9 cellular contexts compared by ENCODE assay signal in genomic region chr7:107889992-107890391, GRCh38. TPM values are rescaled to one million over a fixed set of nuclear protein-coding genes. Genes with fewer than 3 reads are reported as not detected.
DNase-seq lines count a peak whose midpoint lies in the region; ATAC-seq, FAIRE-seq and TF ChIP-seq lines count a peak whose summit lies in the region.
"Had no signal": no experiment of that assay in that cellular context is flagged by ENCODE, and none has a peak within 500 bp of the region (broad histone marks: within the 10 kb centered on the region; RNA-seq: fewer than 3 reads in every experiment).

No MANE protein-coding gene starts in this region.

- H3K36me3 ChIP-seq in Loucy (ENCODE audit: insufficient read depth, low read length) (peaks cover 1% of the 10 kb centered on the region; the same call in 1 of the 2 replicates), breast epithelium (no peaks in the 10 kb centered on the region), parathyroid adenoma (ENCODE audit: control insufficient read depth, insufficient read depth, low read length) (no peaks in the 10 kb centered on the region), adrenal gland (replicated peaks in 1 of 2) (peaks cover 0 to 11% of the 10 kb centered on the region in 2 donors)

- peak overlapping the region; percentile 99 for H3K4me3 Mint-ChIP-seq in CD4-positive, alpha-beta T cell

- H3K9me3 ChIP-seq in CD4-positive, alpha-beta T cell (ENCODE audit: control insufficient read depth, low read length), result no peaks in the 10 kb centered on the region
- H3K9me3 ChIP-seq in Loucy (ENCODE audit: insufficient read depth, low read depth, low read length) (no peaks in the 10 kb centered on the region), breast epithelium (no peaks in the 10 kb centered on the region), parathyroid adenoma (ENCODE audit: control insufficient read depth, low read length) (no peaks in the 10 kb centered on the region), adrenal gland (replicated peaks in 1 of 3) (no peaks in the 10 kb centered on the region)

- H3K27ac Mint-ChIP-seq in CD4-positive, alpha-beta T cell, result peak overlapping the region; percentile 95

- WGBS in adrenal gland, 4 donors, result 33 to 87% (median 70%) methylated on average over 3 of the region's 3 CpGs

- CTCF ChIA-PET in CD4-positive, alpha-beta T cell (lab: Charles Lee), result interaction anchor here (1.1 to 4.1 kb wide), 3 partner anchors 11 to 146 kb away, joined by 6 to 19 read pairs (median 13); partner anchors contain the start of gene CBLL1

- H3K4me3 ChIP-seq in Loucy (ENCODE audit: low read length, poor library complexity, severe bottlenecking) (peak overlapping the region; percentile 86), breast epithelium (peak overlapping the region in 1 of 3 donors; percentile 80), parathyroid adenoma (ENCODE audit: low read depth, low read length) (no peak overlapping the region), adrenal gland (no peak overlapping the region)

- H3K9me2 ChIP-seq in Loucy (replicated peaks; ENCODE audit: low read depth, low read length), result no peaks in the 10 kb centered on the region

- peaks cover 24% of the 10 kb centered on the region for H4K20me1 ChIP-seq in Loucy (ENCODE audit: insufficient read depth, low read length, poor library complexity, severe bottlenecking)

- no peak for FAIRE-seq in GM12892 (lab: Jason Lieb, UNC)

- no peak for ATAC-seq in CD4-positive, alpha-beta T cell (ENCODE audit: poor library complexity)
- ATAC-seq in GM19035 (IDR thresholded peaks at IDR 0.05; ENCODE audit: unreplicated experiment), result no peak

- intact Hi-C loops in CD4-positive, alpha-beta T cell (cut with DNase I, micrococcal nuclease), result loop anchor here (5.0 to 10.0 kb wide), 6 partner anchors 305 to 1225 kb away; partner anchors contain the start of genes BCAP29 (in 1 of the 2), CCDC71L (in 1 of the 2), COG5 (in 1 of the 2) and DUS4L (in 1 of the 2)
- intact Hi-C loops in breast epithelium (cut with DNase I; ENCODE audit: low total_unique reads), result no loop called here
- intact Hi-C loops in adrenal gland (cut with DNase I), result loop anchor here in 1 of 2 donors (10.0 kb wide), 1 partner anchor 115 kb away; the partner anchor contains the start of gene LAMB1

- H3F3A ChIP-seq in Loucy (ENCODE audit: low read depth), result no peaks in the 10 kb centered on the region

- H3K79me2 ChIP-seq in Loucy (ENCODE audit: insufficient read depth, low read length), result peaks cover 39% of the 10 kb centered on the region
- peaks cover 25% of the 10 kb centered on the region for H3K79me2 ChIP-seq in parathyroid adenoma

- H3K27me3 ChIP-seq in CD4-positive, alpha-beta T cell (ENCODE audit: control insufficient read depth, insufficient read depth, low read length), result no peaks in the 10 kb centered on the region
- H3K27me3 ChIP-seq in Loucy (ENCODE audit: insufficient read depth, low read length, poor library complexity, severe bottlenecking) (no peaks in the 10 kb centered on the region), breast epithelium (no peaks in the 10 kb centered on the region), parathyroid adenoma (ENCODE audit: control insufficient read depth, insufficient read depth, low read length) (no peaks in the 10 kb centered on the region), adrenal gland (no peaks in the 10 kb centered on the region)

- DNase-seq in CD4-positive, alpha-beta T cell, result no peak
- DNase-seq in breast epithelium (ENCODE audit: low spot score in 2 of 2), result no peak
- no peak for DNase-seq in adrenal gland
- DNase-seq in GM12892 (ENCODE audit: insufficient read length), result no peak
- DNase-seq in NCI-H2196 treated with DMSO at 0.1 percent for 48 hours (lab: John Stamatoyannopoulos, UW; ENCODE audit: unreplicated experiment), result no peak
- DNase-seq: NCI-H226 had no signal

- peaks cover 38% of the 10 kb centered on the region for H3K4me1 ChIP-seq in Loucy (ENCODE audit: insufficient read depth, low read length, poor library complexity, severe bottlenecking)
- H3K4me1 ChIP-seq in breast epithelium, result no peaks in the 10 kb centered on the region
- H3K4me1 ChIP-seq in parathyroid adenoma, result peaks cover 4% of the 10 kb centered on the region
- peaks cover 7 to 39% of the 10 kb centered on the region in 2 donors for H3K4me1 ChIP-seq in adrenal gland (replicated peaks in 1 of 2)

- no peaks in the 10 kb centered on the region for H3K9me3 Mint-ChIP-seq in CD4-positive, alpha-beta T cell

- H3K4me2 ChIP-seq in Loucy (ENCODE audit: low read depth, low read length, poor library complexity, severe bottlenecking), result peak overlapping the region; percentile 94
- H3K4me2 ChIP-seq in parathyroid adenoma (ENCODE audit: low read length), result no peak overlapping the region

- peaks cover 43% of the 10 kb centered on the region for H3K4me1 Mint-ChIP-seq in CD4-positive, alpha-beta T cell (ENCODE audit: low read depth)

- no peak for TF ChIP-seq POLR2A in breast epithelium (IDR thresholded peaks at IDR 0.05)
- no peak for TF ChIP-seq POLR2A in adrenal gland (IDR thresholded peaks at IDR 0.05)
- TF ChIP-seq POLR2A in GM12892 (IDR thresholded peaks at IDR 0.05; ENCODE audit: low read depth, low read length), result no peak

- peaks cover 40% of the 10 kb centered on the region for H3K36me3 Mint-ChIP-seq in CD4-positive, alpha-beta T cell (ENCODE audit: low read depth)

- POLR2A ChIA-PET in CD4-positive, alpha-beta T cell (lab: Charles Lee), result interaction anchor here (0.6 to 3.7 kb wide), 5 partner anchors 10 to 721 kb away, joined by 3 to 41 read pairs (median 11); partner anchors contain the start of genes CBLL1 and HBP1

- no peak for TF ChIP-seq CTCF in CD4-positive, alpha-beta T cell (IDR thresholded peaks at IDR 0.05)
- no peak for TF ChIP-seq CTCF in Loucy (conservative IDR thresholded peaks at IDR 0.05; ENCODE audit: low read length)
- no peak for TF ChIP-seq CTCF in breast epithelium (IDR thresholded peaks at IDR 0.05)
- TF ChIP-seq CTCF in parathyroid adenoma (IDR thresholded peaks at IDR 0.05), result no peak
- no peak for TF ChIP-seq CTCF in adrenal gland (IDR thresholded peaks at IDR 0.05)

- peak overlapping the region; percentile 85 for H3K27ac ChIP-seq in CD4-positive, alpha-beta T cell (ENCODE audit: low read depth, low read length)
- H3K27ac ChIP-seq in breast epithelium (peak overlapping the region; percentile 95), parathyroid adenoma (no peak overlapping the region), adrenal gland (peak overlapping the region in 2 of 5 donors; percentile 94 to 99)

- H2AFZ ChIP-seq in Loucy (ENCODE audit: low read length) (no peak overlapping the region; the same call in 1 of the 2 replicates), parathyroid adenoma (peak overlapping the region; percentile 93)

- no peak overlapping the region for H3K9ac ChIP-seq in Loucy (ENCODE audit: low read depth, low read length, poor library complexity, severe bottlenecking)
- no peak overlapping the region for H3K9ac ChIP-seq in parathyroid adenoma

- H3K27me3 Mint-ChIP-seq in CD4-positive, alpha-beta T cell, result no peaks in the 10 kb centered on the region

RNA-seq across cellular contexts. Expression of gene DLD, which starts 1.0 kb away (rescaled TPM):
- 10 to 100 TPM; 74.3 to 74.9 TPM for total RNA-seq in CD4-positive, alpha-beta T cell
- 10 to 100 TPM; 57.5 to 74.1 (median 58.3) TPM for total RNA-seq in breast epithelium
- total RNA-seq in adrenal gland, result 100 to 1,000 TPM in 7 of 8 donors, 10 to 100 TPM in 1; 72.4 to 616 (median 155) TPM
- polyA plus RNA-seq in adrenal gland, result 100 to 1,000 TPM in 1 of 3 donors, 10 to 100 TPM in 2; 21.6 to 372 (median 26.4) TPM
- polyA plus RNA-seq in GM12892 (2012; ENCODE audit: missing spikeins), result 127 TPM
